Comparison of ENCODE assay signal across 14 cellular contexts in the genomic region with DNA sequence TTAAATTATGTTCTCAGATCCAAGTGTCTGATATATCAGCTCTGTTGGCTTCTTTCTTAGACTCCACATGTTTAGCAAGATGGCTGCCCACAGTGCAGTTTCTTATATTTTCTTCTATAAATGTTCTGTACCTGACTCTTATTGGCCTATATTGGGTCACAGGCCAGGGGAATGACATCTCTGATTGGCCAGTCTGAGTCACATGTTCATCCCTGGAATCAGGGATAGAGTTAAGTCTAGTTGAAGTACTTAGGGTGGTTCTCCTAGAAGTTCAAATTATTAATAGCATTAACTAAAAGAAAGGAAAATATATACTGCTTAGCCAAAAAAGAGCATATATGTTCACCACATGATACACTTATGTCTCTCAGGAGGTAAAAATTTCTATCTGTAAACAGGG.
"Had no signal": no experiment of that assay in that cellular context is flagged by ENCODE, and none has a peak within 500 bp of the region (broad histone marks: within the 10 kb centered on the region; RNA-seq: fewer than 3 reads in every experiment).

No MANE protein-coding gene starts in this region.

- H3K27me3 ChIP-seq: transverse colon had no signal

- H3K4me1 ChIP-seq: transverse colon had no signal

- H3K27ac ChIP-seq: transverse colon, VCaP had no signal

- DNase-seq: activated CD4-positive, alpha-beta T cell treated with anti-CD3 and anti-CD28 coated beads for 4 hours; activated CD8-positive, alpha-beta T cell treated with anti-CD3 and anti-CD28 coated beads, Interleukin-2, amount 10 ng/mL, durations not matched to agents 7 days and 5 days; activated naive CD4-positive, alpha-beta T cell treated with Interleukin-2 at 50 U/mL for 16 hours; activated naive CD8-positive, alpha-beta T cell treated with anti-CD3 and anti-CD28 coated beads, Interleukin-2, amount 50 U/mL, for 24 hours; foreskin fibroblast; glutamatergic neuron; stimulated activated CD4-positive, alpha-beta T cell treated with anti-CD3 and anti-CD28 coated beads, Interleukin-2, amount 100 ng/mL, for 24 hours; stimulated activated naive CD4-positive, alpha-beta T cell; substantia nigra; transverse colon had no signal

- H3K9me3 ChIP-seq: transverse colon had no signal

- H3K4me3 ChIP-seq: transverse colon had no signal

- ATAC-seq: activated CD8-positive, alpha-beta T cell treated with anti-CD3 and anti-CD28 coated beads, Interleukin-2, amount 10 ng/mL, durations not matched to agents 7 days and 5 days; activated naive CD8-positive, alpha-beta T cell treated with anti-CD3 and anti-CD28 coated beads, Interleukin-2, amount 50 U/mL, for 24 hours; esophagus mucosa; left lobe of liver; sciatic nerve had no signal

- H3K36me3 ChIP-seq: transverse colon had no signal
